ENCODE assay signal across 9 cellular contexts in the genomic region with DNA sequence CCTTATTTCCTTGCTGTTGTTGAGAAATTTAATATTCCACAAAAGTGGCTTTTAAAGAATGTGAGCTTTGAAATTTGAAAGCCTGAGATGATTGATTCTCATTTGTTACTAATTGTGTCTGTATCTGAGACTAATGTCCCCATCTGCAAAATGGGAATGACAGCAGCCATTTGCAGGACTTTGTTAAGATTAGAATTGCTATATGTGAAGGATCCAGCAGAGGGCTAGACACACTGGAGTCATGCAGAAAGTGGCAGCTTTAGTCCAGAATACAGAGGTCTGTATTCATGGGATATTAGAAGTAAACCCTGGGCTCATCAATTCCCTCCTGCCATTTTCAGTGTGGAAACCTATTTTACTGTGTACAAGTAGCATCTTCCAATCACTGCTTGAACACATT.
DNase-seq lines count a peak whose midpoint lies in the region; ATAC-seq and TF ChIP-seq lines count a peak whose summit lies in the region.
"Had no signal": no experiment of that assay in that cellular context is flagged by ENCODE, and none has a peak within 500 bp of the region (broad histone marks: within the 10 kb centered on the region; RNA-seq: fewer than 3 reads in every experiment).

No MANE protein-coding gene starts in this region.

- no peaks in the 10 kb centered on the region for H3K9me3 Mint-ChIP-seq in CD4-positive, alpha-beta T cell

- H3K27ac Mint-ChIP-seq in CD4-positive, alpha-beta T cell = no peak overlapping the region

- H3K4me3 ChIP-seq in IMR-90 (ENCODE audit: insufficient read depth, low read depth, low read length) = no peak overlapping the region
- no peak overlapping the region for H3K4me3 ChIP-seq in thyroid gland (replicated peaks in 1 of 3)
- no peak overlapping the region for H3K4me3 ChIP-seq in transverse colon

- ATAC-seq in CD4-positive, alpha-beta T cell (ENCODE audit: poor library complexity) = no peak
- no peak for ATAC-seq in IMR-90 (ENCODE audit: low read depth)

- no peak overlapping the region for H3K4me3 Mint-ChIP-seq in CD4-positive, alpha-beta T cell

- H4K91ac ChIP-seq in IMR-90 (ENCODE audit: insufficient read depth, low read depth, low read length) = no peak overlapping the region

- H3K18ac ChIP-seq in IMR-90 (ENCODE audit: low read depth, low read length) = no peak overlapping the region

- POLR2A ChIA-PET in CD4-positive, alpha-beta T cell (lab: Charles Lee) = no interaction called here
- POLR2A ChIA-PET in IMR-90 (lab: Charles Lee; ENCODE audit: unreplicated experiment) = interaction anchor here (0.7 kb wide), 1 partner anchor 117 kb away, joined by 3 read pairs; no protein-coding TSS in a partner anchor

- H4K8ac ChIP-seq in IMR-90 (ENCODE audit: low read depth in 2 of 2, low read length in 2 of 2) = no peak overlapping the region

- no peaks in the 10 kb centered on the region for H3K79me1 ChIP-seq in IMR-90 (ENCODE audit: low read depth in 1 of 2, low read length in 2 of 2)

- no peak for TF ChIP-seq EP300 in transverse colon (IDR thresholded peaks at IDR 0.05; ENCODE audit: low read depth)

- H3K4me1 ChIP-seq in IMR-90 (ENCODE audit: control insufficient read depth, insufficient read depth, low read length) (no peaks in the 10 kb centered on the region), thyroid gland (no peaks in the 10 kb centered on the region), transverse colon (no peaks in the 10 kb centered on the region)

- BruUV-seq in IMR-90 (replicated peaks; lab: Mats Ljungman, UMichigan) = no TSS peak

- no peak overlapping the region for H3K27ac ChIP-seq in CD4-positive, alpha-beta T cell (ENCODE audit: low read depth, low read length)
- H3K27ac ChIP-seq in IMR-90 (ENCODE audit: insufficient read depth, low read length) (no peak overlapping the region), thyroid gland (no peak overlapping the region), transverse colon (no peak overlapping the region)
- H3K27ac ChIP-seq: epithelial cell of prostate had no signal

- no peaks in the 10 kb centered on the region for H3K27me3 ChIP-seq in CD4-positive, alpha-beta T cell (ENCODE audit: control insufficient read depth, insufficient read depth, low read length)
- H3K27me3 ChIP-seq in IMR-90 (ENCODE audit: control insufficient read depth, insufficient read depth, low read length) = no peaks in the 10 kb centered on the region
- H3K27me3 ChIP-seq in thyroid gland = no peaks in the 10 kb centered on the region
- H3K27me3 ChIP-seq in transverse colon = no peaks in the 10 kb centered on the region

- H2BK5ac ChIP-seq in IMR-90 (ENCODE audit: low read depth, low read length, poor library complexity, severe bottlenecking) = no peak overlapping the region

- H3K27me3 Mint-ChIP-seq in CD4-positive, alpha-beta T cell = peaks cover 16% of the 10 kb centered on the region

- H3K36me3 Mint-ChIP-seq in CD4-positive, alpha-beta T cell (ENCODE audit: low read depth) = no peaks in the 10 kb centered on the region

- dilution Hi-C loops in IMR-90 (cut with HindIII; ENCODE audit: low sequenced_read_pairs, unreplicated experiment) = no loop called here

- H4K5ac ChIP-seq in IMR-90 (ENCODE audit: low read depth, low read length) = no peak overlapping the region

- H2AFZ ChIP-seq in IMR-90 (replicated peaks; ENCODE audit: low read length, poor library complexity) = no peak overlapping the region

- H3K9me1 ChIP-seq in IMR-90 (ENCODE audit: insufficient read depth, low read length) = no peaks in the 10 kb centered on the region

- TF ChIP-seq CTCF in CD4-positive, alpha-beta T cell (IDR thresholded peaks at IDR 0.05) = peak; percentile 10
- TF ChIP-seq CTCF in IMR-90 (conservative IDR thresholded peaks at IDR 0.05; ENCODE audit: low read depth, low read length) (peak; percentile 32), thyroid gland (IDR thresholded peaks at IDR 0.05) (no peak), transverse colon (IDR thresholded peaks at IDR 0.05) (peak in 1 of 5 experiments; percentile 21)

- TF ChIP-seq POLR2A in IMR-90 (IDR thresholded peaks at IDR 0.05; ENCODE audit: low read depth, low read length) (no peak), thyroid gland (IDR thresholded peaks at IDR 0.05) (no peak), transverse colon (IDR thresholded peaks at IDR 0.05) (no peak)

- no peak for DNase-seq in CD4-positive, alpha-beta T cell
- peak; percentile 1 for DNase-seq in GM19240 (ENCODE audit: insufficient read length, low spot score)
- DNase-seq in IMR-90 = peak; percentile 4
- peak; percentile 15 for DNase-seq in central memory CD4-positive, alpha-beta T cell
- no peak for DNase-seq in cortex of kidney (lab: John Stamatoyannopoulos, UW)
- no peak for DNase-seq in thyroid gland
- no peak for DNase-seq in transverse colon
- DNase-seq in midbrain (lab: John Stamatoyannopoulos, UW) = no peak

- intact Hi-C loops in CD4-positive, alpha-beta T cell (cut with DNase I, micrococcal nuclease) = loop anchor here (5.0 kb wide), 1 partner anchor 418 kb away; no protein-coding TSS in a partner anchor
- intact Hi-C loops in IMR-90 (cut with micrococcal nuclease) = loop anchor here (1.0 kb wide), 1 partner anchor 418 kb away; no protein-coding TSS in a partner anchor
- intact Hi-C loops in thyroid gland (cut with DNase I) = no loop called here
- intact Hi-C loops in transverse colon (cut with DNase I; ENCODE audit: low total_unique reads) = no loop called here

- H3K4ac ChIP-seq in IMR-90 (ENCODE audit: low read depth, low read length) = no peak overlapping the region

- H3K36me3 ChIP-seq in IMR-90 (ENCODE audit: control insufficient read depth, insufficient read depth, low read length) (no peaks in the 10 kb centered on the region), thyroid gland (no peaks in the 10 kb centered on the region), transverse colon (no peaks in the 10 kb centered on the region)

- no peak overlapping the region for H2BK120ac ChIP-seq in IMR-90 (ENCODE audit: low read depth, low read length)

- H2AK9ac ChIP-seq in IMR-90 (replicated peaks; ENCODE audit: low read depth, low read length, poor library complexity) = no peak overlapping the region

- H3K56ac ChIP-seq in IMR-90 (ENCODE audit: extremely low read depth, insufficient read depth, low read length) = no peak overlapping the region

- H3K4me2 ChIP-seq in IMR-90 (ENCODE audit: low read depth, low read length) = no peak overlapping the region

- peak; percentile 30; the same call in 1 of the 2 replicates for TF ChIP-seq RAD21 in IMR-90 (IDR thresholded peaks at IDR 0.05; ENCODE audit: low read length)

- H3K4me1 Mint-ChIP-seq in CD4-positive, alpha-beta T cell (ENCODE audit: low read depth) = no peaks in the 10 kb centered on the region

- no peak overlapping the region for H3K9ac ChIP-seq in IMR-90 (ENCODE audit: low read depth, low read length)

- no peaks in the 10 kb centered on the region for H3K9me3 ChIP-seq in CD4-positive, alpha-beta T cell (ENCODE audit: control insufficient read depth, low read length)
- no peaks in the 10 kb centered on the region for H3K9me3 ChIP-seq in IMR-90 (ENCODE audit: control insufficient read depth, insufficient read depth, low read length)
- no peaks in the 10 kb centered on the region for H3K9me3 ChIP-seq in thyroid gland
- no peaks in the 10 kb centered on the region for H3K9me3 ChIP-seq in transverse colon

- H2BK20ac ChIP-seq in IMR-90 (ENCODE audit: low read depth, low read length) = no peak overlapping the region

- H2AK5ac ChIP-seq in IMR-90 (ENCODE audit: low read depth, low read length) = no peak overlapping the region

- in situ Hi-C loops in IMR-90 (cut with MboI; ENCODE audit: low sequenced_read_pairs) = no loop called here
- in situ Hi-C loops in transverse colon (cut with MboI; ENCODE audit: low pct_ligation_motif_present in 1 of 4, low pct_unique_long_range_greater_than_20kb in 1 of 4, low sequenced_read_pairs in 3 of 4) = no loop called here

- H3K23ac ChIP-seq in IMR-90 (ENCODE audit: low read depth, low read length) = no peak overlapping the region

- H3K14ac ChIP-seq in IMR-90 (replicated peaks; ENCODE audit: low read depth, low read length) = no peak overlapping the region

- no peaks in the 10 kb centered on the region for H4K20me1 ChIP-seq in IMR-90 (ENCODE audit: insufficient read depth, low read length)

- CTCF ChIA-PET in CD4-positive, alpha-beta T cell (lab: Charles Lee) = interaction anchor here (1.0 kb wide), 1 partner anchor 417 kb away, joined by 4 read pairs; no protein-coding TSS in a partner anchor
- CTCF ChIA-PET in IMR-90 (lab: Yijun Ruan, JAX) = no interaction called here

- no peak overlapping the region for H2BK15ac ChIP-seq in IMR-90 (ENCODE audit: low read depth, low read length)

TF ChIP-seq in IMR-90, 13 proteins besides CTCF, POLR2A, EP300 and RAD21:
- TF ChIP-seq SMC3 (IDR thresholded peaks at IDR 0.05; ENCODE audit: low read depth, low read length) (0 out of 2 replicates have a peak, but pooled peaks have one; percentile 32), CHD1 (IDR thresholded peaks at IDR 0.05; ENCODE audit: low read depth, low read length) (no peak)

Comparison
In these comparisons a context has a peak if more than half of its experiments do, and no peak if none do; other contexts are left out.
1. DNase-seq: peak in GM19240 (single experiment), IMR-90 (single experiment) and central memory CD4-positive, alpha-beta T cell (single experiment); none in CD4-positive, alpha-beta T cell (0 of 10), cortex of kidney (single experiment), thyroid gland (0 of 2), transverse colon (single experiment) and midbrain (single experiment).
2. CTCF ChIP-seq: peak in CD4-positive, alpha-beta T cell (single experiment) and IMR-90 (single experiment); none in thyroid gland (0 of 6).
3. intact Hi-C loops: an anchor here in CD4-positive, alpha-beta T cell (5.0 kb wide) and IMR-90 (1.0 kb wide); none called in thyroid gland and transverse colon.